20 cellular contexts compared by ENCODE assay signal in the genomic region with DNA sequence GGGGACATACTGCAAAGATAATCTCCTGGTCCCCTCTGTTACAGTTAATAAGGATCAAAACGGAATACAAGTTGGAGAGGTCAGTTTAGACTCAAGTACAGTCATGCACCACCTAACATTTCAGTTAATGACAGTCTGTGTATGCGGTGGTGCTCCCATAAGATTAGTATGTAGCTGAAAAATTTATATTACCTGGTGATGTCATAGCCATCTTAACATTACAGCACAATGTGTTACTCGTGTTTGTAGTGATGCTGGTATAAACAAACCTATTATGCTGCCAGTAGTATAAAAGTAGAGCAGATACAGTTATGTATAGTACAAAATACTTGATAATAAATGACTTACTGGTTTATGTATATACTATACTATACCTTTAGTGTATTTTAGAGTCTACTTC.
A peak's percentile ranks its signal among the peaks of the same experiment; 100 is the strongest.
DNase-seq lines count a peak whose midpoint lies in the region; ATAC-seq and TF ChIP-seq lines count a peak whose summit lies in the region.
"Had no signal": no experiment of that assay in that cellular context is flagged by ENCODE, and none has a peak within 500 bp of the region (broad histone marks: within the 10 kb centered on the region; RNA-seq: fewer than 3 reads in every experiment).

No MANE protein-coding gene starts in this region.

- CTCF ChIA-PET in HEK293 (lab: Yijun Ruan, JAX): interaction anchor here (1.0 kb wide), 1 partner anchor 562 kb away, joined by 3 read pairs; no protein-coding TSS in a partner anchor

- POLR2A ChIA-PET in HEK293 (lab: Yijun Ruan, JAX): no interaction called here

- no peak overlapping the region for H2BK120ac ChIP-seq in mesenchymal stem cell (ENCODE audit: low read depth, low read length)

- H3K27me3 ChIP-seq in foreskin keratinocyte: no peaks in the 10 kb centered on the region
- no peaks in the 10 kb centered on the region for H3K27me3 ChIP-seq in mesenchymal stem cell (ENCODE audit: control insufficient read depth in 1 of 2, insufficient read depth in 1 of 2, low read length in 2 of 2)
- H3K27me3 ChIP-seq in vagina: no peaks in the 10 kb centered on the region
- H3K27me3 ChIP-seq: BLaER1 treated with 17β-estradiol and CSF1 and Interleukin-3, amounts not matched to agents 10 nM and 100 nM had no signal

- H4K8ac ChIP-seq in mesenchymal stem cell (ENCODE audit: low read length): no peak overlapping the region

- ATAC-seq in foreskin keratinocyte (peak; percentile 28), GM18517 (IDR thresholded peaks at IDR 0.05; ENCODE audit: unreplicated experiment) (no peak)
- ATAC-seq: CD8-positive, alpha-beta T cell; HCT116 had no signal

- H2BK5ac ChIP-seq in mesenchymal stem cell (ENCODE audit: low read depth, low read length, poor library complexity, severe bottlenecking): no peak overlapping the region

- H2AFZ ChIP-seq in mesenchymal stem cell (ENCODE audit: low read depth, low read length): no peak overlapping the region

- H3K9me3 ChIP-seq in HEK293 (ENCODE audit: control insufficient read depth, insufficient read depth, low read depth, low read length) (no peaks in the 10 kb centered on the region), mesenchymal stem cell (ENCODE audit: control insufficient read depth, low read length) (peaks cover 33% of the 10 kb centered on the region), vagina (no peaks in the 10 kb centered on the region)

- H3K4ac ChIP-seq in mesenchymal stem cell (ENCODE audit: low read depth in 1 of 2, low read length in 2 of 2): no peak overlapping the region

- no peak overlapping the region for H2BK15ac ChIP-seq in mesenchymal stem cell (ENCODE audit: low read depth, poor library complexity, severe bottlenecking)

- no peak overlapping the region for H2AK5ac ChIP-seq in mesenchymal stem cell (ENCODE audit: low read length, severe bottlenecking)

- H3K18ac ChIP-seq in mesenchymal stem cell (ENCODE audit: low read depth in 1 of 2, low read length in 2 of 2): no peak overlapping the region

- intact Hi-C loops in vagina (cut with DNase I): no loop called here

- H3K27ac ChIP-seq in HEK293 (ENCODE audit: extremely low read depth, low read depth, low read length) (no peak overlapping the region), foreskin keratinocyte (no peak overlapping the region), mesenchymal stem cell (ENCODE audit: low read length, poor library complexity, severe bottlenecking) (no peak overlapping the region), vagina (no peak overlapping the region)
- H3K27ac ChIP-seq: BLaER1 treated with 17β-estradiol and CSF1 and Interleukin-3, amounts not matched to agents 10 nM and 100 nM; HL-60 had no signal

- H3K14ac ChIP-seq in mesenchymal stem cell (ENCODE audit: low read length in 2 of 2): no peak overlapping the region

- peak; percentile 33 for DNase-seq in ELR (ENCODE audit: low read depth)
- DNase-seq in RKO (ENCODE audit: low spot score): peak; percentile 20
- DNase-seq in foreskin keratinocyte: no peak
- no peak for DNase-seq in mesenchymal stem cell
- DNase-seq in NCI-H774 (lab: John Stamatoyannopoulos, UW): no peak
- no peak for DNase-seq in vagina (ENCODE audit: extremely low spot score in 2 of 2)
- DNase-seq: CD8-positive, alpha-beta T cell; COR-L47; DMS 273 treated with DMSO at 0.1 percent for 48 hours; DMS53; DND-41; EL; GOT3; H7; KG1 had no signal

- no peak for TF ChIP-seq POLR2A in vagina (IDR thresholded peaks at IDR 0.05)

- no peaks in the 10 kb centered on the region for H3K4me1 ChIP-seq in HEK293 (ENCODE audit: control insufficient read depth, insufficient read depth, low read length)
- H3K4me1 ChIP-seq in foreskin keratinocyte: peaks cover under 1% of the 10 kb centered on the region
- H3K4me1 ChIP-seq in mesenchymal stem cell (ENCODE audit: control insufficient read depth, insufficient read depth, low read depth, low read length): no peaks in the 10 kb centered on the region
- no peaks in the 10 kb centered on the region for H3K4me1 ChIP-seq in vagina
- H3K4me1 ChIP-seq: BLaER1 treated with 17β-estradiol and CSF1 and Interleukin-3, amounts not matched to agents 10 nM and 100 nM had no signal

- H3K4me2 ChIP-seq in mesenchymal stem cell (ENCODE audit: low read length, poor library complexity, severe bottlenecking): no peak overlapping the region
- H3K4me2 ChIP-seq: BLaER1 treated with 17β-estradiol and CSF1 and Interleukin-3, amounts not matched to agents 10 nM and 100 nM had no signal

- H3K4me3 ChIP-seq in HEK293 (ENCODE audit: low read depth, low read length) (no peak overlapping the region), mesenchymal stem cell (ENCODE audit: insufficient read depth in 1 of 2, low read depth in 1 of 2, low read length in 2 of 2) (no peak overlapping the region), vagina (no peak overlapping the region)
- H3K4me3 ChIP-seq: BLaER1 treated with 17β-estradiol and CSF1 and Interleukin-3, amounts not matched to agents 10 nM and 100 nM had no signal

- H2BK12ac ChIP-seq in mesenchymal stem cell (ENCODE audit: low read length in 2 of 2): no peak overlapping the region

- H3K36me3 ChIP-seq in HEK293 (ENCODE audit: control insufficient read depth in 2 of 2, insufficient read depth in 1 of 2, low read length in 2 of 2) (no peaks in the 10 kb centered on the region), mesenchymal stem cell (ENCODE audit: control insufficient read depth in 1 of 2, insufficient read depth in 2 of 2, low read depth in 1 of 2, low read length in 2 of 2) (peaks cover 5 to 15% of the 10 kb centered on the region in 2 experiments), vagina (no peaks in the 10 kb centered on the region)

- no peak overlapping the region for H3K9ac ChIP-seq in mesenchymal stem cell (ENCODE audit: low read length)
- H3K9ac ChIP-seq: BLaER1 treated with 17β-estradiol and CSF1 and Interleukin-3, amounts not matched to agents 10 nM and 100 nM had no signal

- H4K91ac ChIP-seq in mesenchymal stem cell (ENCODE audit: low read length): no peak overlapping the region

- WGBS in mesenchymal stem cell: no CpG with 5 or more reads among the region's 3 CpGs

- no peak overlapping the region for H3K23ac ChIP-seq in mesenchymal stem cell (ENCODE audit: low read length in 2 of 2)

- peaks cover 19% of the 10 kb centered on the region for H3K79me1 ChIP-seq in mesenchymal stem cell (replicated peaks; ENCODE audit: low read length, poor library complexity, severe bottlenecking)

- no peak for TF ChIP-seq CTCF in HEK293 (tag by site-specific recombination; IDR thresholded peaks at IDR 0.05)
- TF ChIP-seq CTCF in foreskin keratinocyte (conservative IDR thresholded peaks at IDR 0.05): no peak
- no peak for TF ChIP-seq CTCF in vagina (IDR thresholded peaks at IDR 0.05)

TF ChIP-seq in HEK293, 187 proteins besides CTCF, POLR2A, EP300 and RAD21:
- TF ChIP-seq, protein P1, sequence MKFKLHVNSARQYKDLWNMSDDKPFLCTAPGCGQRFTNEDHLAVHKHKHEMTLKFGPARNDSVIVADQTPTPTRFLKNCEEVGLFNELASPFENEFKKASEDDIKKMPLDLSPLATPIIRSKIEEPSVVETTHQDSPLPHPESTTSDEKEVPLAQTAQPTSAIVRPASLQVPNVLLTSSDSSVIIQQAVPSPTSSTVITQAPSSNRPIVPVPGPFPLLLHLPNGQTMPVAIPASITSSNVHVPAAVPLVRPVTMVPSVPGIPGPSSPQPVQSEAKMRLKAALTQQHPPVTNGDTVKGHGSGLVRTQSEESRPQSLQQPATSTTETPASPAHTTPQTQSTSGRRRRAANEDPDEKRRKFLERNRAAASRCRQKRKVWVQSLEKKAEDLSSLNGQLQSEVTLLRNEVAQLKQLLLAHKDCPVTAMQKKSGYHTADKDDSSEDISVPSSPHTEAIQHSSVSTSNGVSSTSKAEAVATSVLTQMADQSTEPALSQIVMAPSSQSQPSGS (tag by site-specific recombination; IDR thresholded peaks at IDR 0.05; ENCODE audit: low read depth): peak; percentile 78
- TF ChIP-seq ZNF629 (tag by site-specific recombination; IDR thresholded peaks at IDR 0.05): 0 out of 2 replicates have a peak, but pooled peaks have one; percentile 21
- TF ChIP-seq ZNF202 (tag by site-specific recombination; IDR thresholded peaks at IDR 0.05; ENCODE audit: borderline replicate concordance): no peak

Comparison
In these comparisons a context has a peak if more than half of its experiments do, and no peak if none do; other contexts are left out.
1. DNase-seq: peak in ELR (single experiment) and RKO (single experiment); none in foreskin keratinocyte (0 of 2), mesenchymal stem cell (single experiment), NCI-H774 (single experiment) and vagina (0 of 2).